8 cellular contexts compared by ENCODE assay signal in genomic region chr12:14774074-14774943, GRCh38. TPM values are rescaled to one million over a fixed set of nuclear protein-coding genes. Genes with fewer than 3 reads are reported as not detected.
DNase-seq lines count a peak whose midpoint lies in the region; ATAC-seq and TF ChIP-seq lines count a peak whose summit lies in the region.

No MANE protein-coding gene starts in this region.

- H3K27me3 ChIP-seq in SJSA1 (replicated peaks) (no peaks in the 10 kb centered on the region), neutrophil (peaks cover 44% of the 10 kb centered on the region), subcutaneous abdominal adipose tissue (ENCODE audit: control insufficient read depth in 5 of 5, insufficient read depth in 4 of 5, low read length in 5 of 5) (no peaks in the 10 kb centered on the region)

- H3K9ac ChIP-seq in subcutaneous abdominal adipose tissue (ENCODE audit: low read length in 5 of 5): peak overlapping the region; percentile 95 to 99 (median 96)

- peak overlapping the region; percentile 56 for H3K4me3 ChIP-seq in SJSA1
- H3K4me3 ChIP-seq in neutrophil (ENCODE audit: low read depth in 1 of 2, low read length in 1 of 2): peak overlapping the region; percentile 69 to 83
- H3K4me3 ChIP-seq in subcutaneous abdominal adipose tissue (ENCODE audit: low read depth in 1 of 5, low read length in 5 of 5): peak overlapping the region; percentile 79 to 98 (median 94)

- peak; percentile 1 for TF ChIP-seq CTCF in neutrophil (IDR thresholded peaks at IDR 0.05)

- H3K4me1 ChIP-seq in SJSA1 (replicated peaks) (peaks cover 18% of the 10 kb centered on the region), neutrophil (ENCODE audit: control insufficient read depth in 1 of 2, insufficient read depth in 1 of 2, low read depth in 1 of 2, low read length in 1 of 2) (peaks cover 45 to 51% of the 10 kb centered on the region in 2 experiments), subcutaneous abdominal adipose tissue (ENCODE audit: control insufficient read depth in 5 of 5, insufficient read depth in 5 of 5, low read length in 5 of 5) (peaks cover 0 to 58% (median 35%) of the 10 kb centered on the region in 5 donors)

- DNase-seq in AG08396 (ENCODE audit: low spot score): peak; percentile 91
- DNase-seq in SJSA1 (ENCODE audit: low read depth in 1 of 2, low spot score in 2 of 2): peak; percentile 74 to 80
- DNase-seq in activated naive CD4-positive, alpha-beta T cell treated with anti-CD3 and anti-CD28 coated beads, Interleukin-2, amount 50 U/mL, for 16 hours: peak; percentile 89
- peak; percentile 95 for DNase-seq in globus pallidus (ENCODE audit: low spot score)

- peak; percentile 65 for ATAC-seq in HG03378 (IDR thresholded peaks at IDR 0.05; ENCODE audit: unreplicated experiment)

- TF ChIP-seq POLR2A in GM19099 (IDR thresholded peaks at IDR 0.05; ENCODE audit: extremely low read depth, insufficient read length, low read depth): peak; percentile 87

- H3K36me3 ChIP-seq in SJSA1 (no peaks in the 10 kb centered on the region), neutrophil (no peaks in the 10 kb centered on the region), subcutaneous abdominal adipose tissue (ENCODE audit: control insufficient read depth in 5 of 5, insufficient read depth in 5 of 5, low read length in 5 of 5) (no peaks in the 10 kb centered on the region)

- H3K9me3 ChIP-seq in SJSA1 (replicated peaks) (no peaks in the 10 kb centered on the region), neutrophil (no peaks in the 10 kb centered on the region), subcutaneous abdominal adipose tissue (ENCODE audit: control insufficient read depth in 5 of 5, low read length in 5 of 5) (no peaks in the 10 kb centered on the region)

- H3K27ac ChIP-seq in SJSA1 (peak overlapping the region; percentile 49), neutrophil (peak overlapping the region; percentile 79), subcutaneous abdominal adipose tissue (ENCODE audit: low read depth, low read length) (peak overlapping the region; percentile 99)

RNA-seq across cellular contexts. Expression of gene WBP11, which starts 29.0 kb away (rescaled TPM):
- 10.2 and 18.5 TPM in 2 replicates for total RNA-seq in SJSA1 (2014; rRNA removed; shearing (Covaris generic))

RNA-seq across cellular contexts. Expression of gene C12orf60, which starts 29.2 kb away (rescaled TPM):
- total RNA-seq in SJSA1 (2014; rRNA removed; shearing (Covaris generic)): 0.53 and 1.4 TPM in 2 replicates

RNA-seq across cellular contexts. Expression of gene SMCO3, which starts 39.7 kb away (rescaled TPM):
- total RNA-seq in SJSA1 (2014; rRNA removed; shearing (Covaris generic)): 0.16 TPM in 1 of 2 replicates, not detected in the other

Comparison
In these comparisons a context has a peak if more than half of its experiments do, and no peak if none do; other contexts are left out.
1. Peak in every context shown above with its lines: DNase-seq, ATAC-seq, H3K4me3 ChIP-seq and H3K27ac ChIP-seq.
2. H3K27ac ChIP-seq: peak in every context shown above with its lines; median percentile 99 in subcutaneous abdominal adipose tissue; 79 in neutrophil; 49 in SJSA1.